1 cellular context compared by ENCODE assay signal in the genomic region with DNA sequence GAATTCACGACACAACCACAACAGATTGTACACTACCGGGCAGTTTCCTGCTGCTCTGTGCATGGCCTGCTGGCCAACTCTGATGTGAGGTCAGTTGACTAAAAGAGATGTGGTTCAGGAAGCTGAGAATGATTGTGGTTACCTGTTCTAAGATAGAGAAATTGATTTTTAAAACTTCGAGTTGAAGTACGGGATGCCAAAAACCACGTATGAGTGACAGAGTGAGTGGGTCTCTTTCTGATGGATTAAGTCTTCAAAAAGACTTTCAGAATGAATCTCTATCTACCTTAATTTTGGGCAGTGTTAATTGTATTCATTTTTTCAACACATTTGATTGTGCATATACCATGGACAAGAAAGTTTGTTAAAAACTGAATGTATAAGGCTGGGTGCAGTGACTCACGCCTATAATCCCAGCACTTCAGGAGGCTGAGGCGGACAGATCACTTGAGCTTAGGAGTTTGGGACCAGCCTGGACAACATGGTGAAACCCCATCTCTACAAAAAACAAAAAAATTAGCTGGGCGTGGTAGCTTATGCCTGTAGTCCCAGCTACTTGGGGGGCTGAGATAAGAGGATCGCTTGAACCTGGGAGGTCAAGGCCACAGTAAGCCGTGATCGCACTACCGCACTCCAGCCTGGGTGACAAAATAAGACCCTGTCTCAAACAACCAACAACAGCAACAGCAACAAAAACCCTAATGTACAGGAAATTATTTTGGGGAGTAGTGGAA.
TF ChIP-seq lines count a peak whose summit lies in the region.

No MANE protein-coding gene starts in this region.

TF ChIP-seq in K562, 482 proteins besides CTCF, POLR2A, EP300 and RAD21 (continued from another document and continues in another):
- TF ChIP-seq EHMT2 (IDR thresholded peaks at IDR 0.05) (peak; percentile 23; the same call in 1 of the 2 replicates), CBFA2T3 (IDR thresholded peaks at IDR 0.05) (peak; percentile 83), FOXK2 (conservative IDR thresholded peaks at IDR 0.05 in 1 of 2, IDR thresholded peaks at IDR 0.05 in 1 of 2; ENCODE audit: low read depth in 2 of 2) (peak in 1 of 2 experiments; percentile 25; a peak in 1 of 4 replicates), NR2C1 (IDR thresholded peaks at IDR 0.05) (no peak), NR2C1 (tag; IDR thresholded peaks at IDR 0.05) (peak; percentile 31; the same call in 1 of the 2 replicates), ZNF217 (CRISPR knock-in tag; IDR thresholded peaks at IDR 0.05) (no peak), DPF2 (IDR thresholded peaks at IDR 0.05) (peak; percentile 76), LEF1 (IDR thresholded peaks at IDR 0.05) (0 out of 2 replicates have a peak, but pooled peaks have one; percentile 21), TAL1 (IDR thresholded peaks at IDR 0.05) (peak; percentile 54; the same call in 1 of the 2 replicates), ETV1 (tag; conservative IDR thresholded peaks at IDR 0.05; ENCODE audit: low read depth) (peak; percentile 57; the same call in 1 of the 2 replicates), TEAD1 (CRISPR knock-in tag; IDR thresholded peaks at IDR 0.05) (0 out of 4 replicates have a peak, but pooled peaks of 1 of the 2 experiments have one; percentile 23), DMBX1 (CRISPR knock-in tag; IDR thresholded peaks at IDR 0.05; ENCODE audit: borderline replicate concordance) (0 out of 2 replicates have a peak, but pooled peaks have one; percentile 15), CREB1 (IDR thresholded peaks at IDR 0.05) (0 out of 2 replicates have a peak, but pooled peaks have one; percentile 11), CREB1 (CRISPR knock-in tag; IDR thresholded peaks at IDR 0.05) (no peak), PHF8 (IDR thresholded peaks at IDR 0.05; ENCODE audit: borderline replicate concordance, low read length) (no peak), JUND (IDR thresholded peaks at IDR 0.05; ENCODE audit: borderline replicate concordance, low read depth, low read length) (peak; percentile 1; the same call in 1 of the 2 replicates), JUND (tag; IDR thresholded peaks at IDR 0.05; ENCODE audit: borderline replicate concordance, low read depth, low read length) (peak; percentile 12; the same call in 2 of the 3 replicates), GATA2 (CRISPR knock-in tag; IDR thresholded peaks at IDR 0.05) (no peak), CXXC5 (CRISPR knock-in tag; IDR thresholded peaks at IDR 0.05) (peak; percentile 43; the same call in 1 of the 2 replicates), ZNF583 (CRISPR knock-in tag; IDR thresholded peaks at IDR 0.05) (peak; percentile 63; the same call in 1 of the 2 replicates), KDM1A (IDR thresholded peaks at IDR 0.05) (peak; percentile 69 to 81; a peak in 3 of 4 replicates), NFE2 (IDR thresholded peaks at IDR 0.05; ENCODE audit: low read depth) (peak; percentile 21), ZC3H4 (CRISPR knock-in tag; IDR thresholded peaks at IDR 0.05; ENCODE audit: borderline replicate concordance) (no peak), MIER1 (IDR thresholded peaks at IDR 0.05; ENCODE audit: low read depth) (no peak), ZNF316 (IDR thresholded peaks at IDR 0.05) (no peak), SIRT6 (IDR thresholded peaks at IDR 0.05; ENCODE audit: low read depth, low read length) (no peak), FOSL1 (tag; conservative IDR thresholded peaks at IDR 0.05) (peak; percentile 67), ESRRA (IDR thresholded peaks at IDR 0.05; ENCODE audit: borderline replicate concordance, low read depth) (peak; percentile 60; the same call in 1 of the 2 replicates), ADNP (tag; IDR thresholded peaks at IDR 0.05) (no peak), ARID1B (IDR thresholded peaks at IDR 0.05) (peak; percentile 80), MAFG (tag; conservative IDR thresholded peaks at IDR 0.05) (no peak), ELF2 (CRISPR knock-in tag; IDR thresholded peaks at IDR 0.05) (no peak), ETV6 (IDR thresholded peaks at IDR 0.05; ENCODE audit: borderline replicate concordance in 1 of 2, low read depth in 2 of 2, low read length in 1 of 2) (no peak), ETV6 (CRISPR knock-in tag; IDR thresholded peaks at IDR 0.05; ENCODE audit: borderline replicate concordance) (no peak), ZNF384 (IDR thresholded peaks at IDR 0.05; ENCODE audit: low read depth, low read length) (peak; percentile 50; the same call in 1 of the 2 replicates), ETV5 (CRISPR knock-in tag; IDR thresholded peaks at IDR 0.05; ENCODE audit: low read depth) (0 out of 2 replicates have a peak, but pooled peaks have one; percentile 39)
- TF ChIP-seq, protein P1, sequence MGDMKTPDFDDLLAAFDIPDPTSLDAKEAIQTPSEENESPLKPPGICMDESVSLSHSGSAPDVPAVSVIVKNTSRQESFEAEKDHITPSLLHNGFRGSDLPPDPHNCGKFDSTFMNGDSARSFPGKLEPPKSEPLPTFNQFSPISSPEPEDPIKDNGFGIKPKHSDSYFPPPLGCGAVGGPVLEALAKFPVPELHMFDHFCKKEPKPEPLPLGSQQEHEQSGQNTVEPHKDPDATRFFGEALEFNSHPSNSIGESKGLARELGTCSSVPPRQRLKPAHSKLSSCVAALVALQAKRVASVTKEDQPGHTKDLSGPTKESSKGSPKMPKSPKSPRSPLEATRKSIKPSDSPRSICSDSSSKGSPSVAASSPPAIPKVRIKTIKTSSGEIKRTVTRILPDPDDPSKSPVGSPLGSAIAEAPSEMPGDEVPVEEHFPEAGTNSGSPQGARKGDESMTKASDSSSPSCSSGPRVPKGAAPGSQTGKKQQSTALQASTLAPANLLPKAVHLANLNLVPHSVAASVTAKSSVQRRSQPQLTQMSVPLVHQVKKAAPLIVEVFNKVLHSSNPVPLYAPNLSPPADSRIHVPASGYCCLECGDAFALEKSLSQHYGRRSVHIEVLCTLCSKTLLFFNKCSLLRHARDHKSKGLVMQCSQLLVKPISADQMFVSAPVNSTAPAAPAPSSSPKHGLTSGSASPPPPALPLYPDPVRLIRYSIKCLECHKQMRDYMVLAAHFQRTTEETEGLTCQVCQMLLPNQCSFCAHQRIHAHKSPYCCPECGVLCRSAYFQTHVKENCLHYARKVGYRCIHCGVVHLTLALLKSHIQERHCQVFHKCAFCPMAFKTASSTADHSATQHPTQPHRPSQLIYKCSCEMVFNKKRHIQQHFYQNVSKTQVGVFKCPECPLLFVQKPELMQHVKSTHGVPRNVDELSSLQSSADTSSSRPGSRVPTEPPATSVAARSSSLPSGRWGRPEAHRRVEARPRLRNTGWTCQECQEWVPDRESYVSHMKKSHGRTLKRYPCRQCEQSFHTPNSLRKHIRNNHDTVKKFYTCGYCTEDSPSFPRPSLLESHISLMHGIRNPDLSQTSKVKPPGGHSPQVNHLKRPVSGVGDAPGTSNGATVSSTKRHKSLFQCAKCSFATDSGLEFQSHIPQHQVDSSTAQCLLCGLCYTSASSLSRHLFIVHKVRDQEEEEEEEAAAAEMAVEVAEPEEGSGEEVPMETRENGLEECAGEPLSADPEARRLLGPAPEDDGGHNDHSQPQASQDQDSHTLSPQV (IDR thresholded peaks at IDR 0.05): peak; percentile 80; the same call in 1 of the 2 replicates
- TF ChIP-seq, protein P2, sequence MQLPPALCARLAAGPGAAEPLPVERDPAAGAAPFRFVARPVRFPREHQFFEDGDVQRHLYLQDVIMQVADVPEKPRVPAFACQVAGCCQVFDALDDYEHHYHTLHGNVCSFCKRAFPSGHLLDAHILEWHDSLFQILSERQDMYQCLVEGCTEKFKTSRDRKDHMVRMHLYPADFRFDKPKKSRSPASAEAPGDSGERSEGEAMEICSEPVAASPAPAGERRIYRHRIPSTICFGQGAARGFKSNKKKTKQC (CRISPR knock-in tag; IDR thresholded peaks at IDR 0.05): no peak
- TF ChIP-seq, protein P3, sequence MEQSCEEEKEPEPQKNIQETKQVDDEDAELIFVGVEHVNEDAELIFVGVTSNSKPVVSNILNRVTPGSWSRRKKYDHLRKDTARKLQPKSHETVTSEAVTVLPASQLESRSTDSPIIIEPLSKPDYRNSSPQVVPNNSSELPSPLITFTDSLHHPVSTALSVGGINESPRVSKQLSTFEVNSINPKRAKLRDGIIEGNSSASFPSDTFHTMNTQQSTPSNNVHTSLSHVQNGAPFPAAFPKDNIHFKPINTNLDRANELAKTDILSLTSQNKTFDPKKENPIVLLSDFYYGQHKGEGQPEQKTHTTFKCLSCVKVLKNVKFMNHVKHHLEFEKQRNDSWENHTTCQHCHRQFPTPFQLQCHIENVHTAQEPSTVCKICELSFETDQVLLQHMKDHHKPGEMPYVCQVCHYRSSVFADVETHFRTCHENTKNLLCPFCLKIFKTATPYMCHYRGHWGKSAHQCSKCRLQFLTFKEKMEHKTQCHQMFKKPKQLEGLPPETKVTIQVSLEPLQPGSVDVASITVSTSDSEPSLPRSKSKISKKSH (CRISPR knock-in tag; IDR thresholded peaks at IDR 0.05): no peak
- TF ChIP-seq, protein P4, sequence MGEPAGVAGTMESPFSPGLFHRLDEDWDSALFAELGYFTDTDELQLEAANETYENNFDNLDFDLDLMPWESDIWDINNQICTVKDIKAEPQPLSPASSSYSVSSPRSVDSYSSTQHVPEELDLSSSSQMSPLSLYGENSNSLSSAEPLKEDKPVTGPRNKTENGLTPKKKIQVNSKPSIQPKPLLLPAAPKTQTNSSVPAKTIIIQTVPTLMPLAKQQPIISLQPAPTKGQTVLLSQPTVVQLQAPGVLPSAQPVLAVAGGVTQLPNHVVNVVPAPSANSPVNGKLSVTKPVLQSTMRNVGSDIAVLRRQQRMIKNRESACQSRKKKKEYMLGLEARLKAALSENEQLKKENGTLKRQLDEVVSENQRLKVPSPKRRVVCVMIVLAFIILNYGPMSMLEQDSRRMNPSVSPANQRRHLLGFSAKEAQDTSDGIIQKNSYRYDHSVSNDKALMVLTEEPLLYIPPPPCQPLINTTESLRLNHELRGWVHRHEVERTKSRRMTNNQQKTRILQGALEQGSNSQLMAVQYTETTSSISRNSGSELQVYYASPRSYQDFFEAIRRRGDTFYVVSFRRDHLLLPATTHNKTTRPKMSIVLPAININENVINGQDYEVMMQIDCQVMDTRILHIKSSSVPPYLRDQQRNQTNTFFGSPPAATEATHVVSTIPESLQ (CRISPR knock-in tag; IDR thresholded peaks at IDR 0.05): no peak
- TF ChIP-seq, protein P5, sequence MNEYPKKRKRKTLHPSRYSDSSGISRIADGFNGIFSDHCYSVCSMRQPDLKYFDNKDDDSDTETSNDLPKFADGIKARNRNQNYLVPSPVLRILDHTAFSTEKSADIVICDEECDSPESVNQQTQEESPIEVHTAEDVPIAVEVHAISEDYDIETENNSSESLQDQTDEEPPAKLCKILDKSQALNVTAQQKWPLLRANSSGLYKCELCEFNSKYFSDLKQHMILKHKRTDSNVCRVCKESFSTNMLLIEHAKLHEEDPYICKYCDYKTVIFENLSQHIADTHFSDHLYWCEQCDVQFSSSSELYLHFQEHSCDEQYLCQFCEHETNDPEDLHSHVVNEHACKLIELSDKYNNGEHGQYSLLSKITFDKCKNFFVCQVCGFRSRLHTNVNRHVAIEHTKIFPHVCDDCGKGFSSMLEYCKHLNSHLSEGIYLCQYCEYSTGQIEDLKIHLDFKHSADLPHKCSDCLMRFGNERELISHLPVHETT (CRISPR knock-in tag; conservative IDR thresholded peaks at IDR 0.05 in 1 of 2, IDR thresholded peaks at IDR 0.05 in 1 of 2): peak in 1 of 2 experiments; percentile 51; a peak in 1 of 4 replicates
- TF ChIP-seq, protein P6, sequence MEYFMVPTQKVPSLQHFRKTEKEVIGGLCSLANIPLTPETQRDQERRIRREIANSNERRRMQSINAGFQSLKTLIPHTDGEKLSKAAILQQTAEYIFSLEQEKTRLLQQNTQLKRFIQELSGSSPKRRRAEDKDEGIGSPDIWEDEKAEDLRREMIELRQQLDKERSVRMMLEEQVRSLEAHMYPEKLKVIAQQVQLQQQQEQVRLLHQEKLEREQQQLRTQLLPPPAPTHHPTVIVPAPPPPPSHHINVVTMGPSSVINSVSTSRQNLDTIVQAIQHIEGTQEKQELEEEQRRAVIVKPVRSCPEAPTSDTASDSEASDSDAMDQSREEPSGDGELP (CRISPR knock-in tag; IDR thresholded peaks at IDR 0.05; ENCODE audit: borderline replicate concordance): no peak
- TF ChIP-seq, protein P7, sequence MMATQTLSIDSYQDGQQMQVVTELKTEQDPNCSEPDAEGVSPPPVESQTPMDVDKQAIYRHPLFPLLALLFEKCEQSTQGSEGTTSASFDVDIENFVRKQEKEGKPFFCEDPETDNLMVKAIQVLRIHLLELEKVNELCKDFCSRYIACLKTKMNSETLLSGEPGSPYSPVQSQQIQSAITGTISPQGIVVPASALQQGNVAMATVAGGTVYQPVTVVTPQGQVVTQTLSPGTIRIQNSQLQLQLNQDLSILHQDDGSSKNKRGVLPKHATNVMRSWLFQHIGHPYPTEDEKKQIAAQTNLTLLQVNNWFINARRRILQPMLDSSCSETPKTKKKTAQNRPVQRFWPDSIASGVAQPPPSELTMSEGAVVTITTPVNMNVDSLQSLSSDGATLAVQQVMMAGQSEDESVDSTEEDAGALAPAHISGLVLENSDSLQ (IDR thresholded peaks at IDR 0.05): peak; percentile 80
- TF ChIP-seq, protein P8, sequence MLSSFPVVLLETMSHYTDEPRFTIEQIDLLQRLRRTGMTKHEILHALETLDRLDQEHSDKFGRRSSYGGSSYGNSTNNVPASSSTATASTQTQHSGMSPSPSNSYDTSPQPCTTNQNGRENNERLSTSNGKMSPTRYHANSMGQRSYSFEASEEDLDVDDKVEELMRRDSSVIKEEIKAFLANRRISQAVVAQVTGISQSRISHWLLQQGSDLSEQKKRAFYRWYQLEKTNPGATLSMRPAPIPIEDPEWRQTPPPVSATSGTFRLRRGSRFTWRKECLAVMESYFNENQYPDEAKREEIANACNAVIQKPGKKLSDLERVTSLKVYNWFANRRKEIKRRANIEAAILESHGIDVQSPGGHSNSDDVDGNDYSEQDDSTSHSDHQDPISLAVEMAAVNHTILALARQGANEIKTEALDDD (IDR thresholded peaks at IDR 0.05): peak; percentile 58
- TF ChIP-seq, protein P9, sequence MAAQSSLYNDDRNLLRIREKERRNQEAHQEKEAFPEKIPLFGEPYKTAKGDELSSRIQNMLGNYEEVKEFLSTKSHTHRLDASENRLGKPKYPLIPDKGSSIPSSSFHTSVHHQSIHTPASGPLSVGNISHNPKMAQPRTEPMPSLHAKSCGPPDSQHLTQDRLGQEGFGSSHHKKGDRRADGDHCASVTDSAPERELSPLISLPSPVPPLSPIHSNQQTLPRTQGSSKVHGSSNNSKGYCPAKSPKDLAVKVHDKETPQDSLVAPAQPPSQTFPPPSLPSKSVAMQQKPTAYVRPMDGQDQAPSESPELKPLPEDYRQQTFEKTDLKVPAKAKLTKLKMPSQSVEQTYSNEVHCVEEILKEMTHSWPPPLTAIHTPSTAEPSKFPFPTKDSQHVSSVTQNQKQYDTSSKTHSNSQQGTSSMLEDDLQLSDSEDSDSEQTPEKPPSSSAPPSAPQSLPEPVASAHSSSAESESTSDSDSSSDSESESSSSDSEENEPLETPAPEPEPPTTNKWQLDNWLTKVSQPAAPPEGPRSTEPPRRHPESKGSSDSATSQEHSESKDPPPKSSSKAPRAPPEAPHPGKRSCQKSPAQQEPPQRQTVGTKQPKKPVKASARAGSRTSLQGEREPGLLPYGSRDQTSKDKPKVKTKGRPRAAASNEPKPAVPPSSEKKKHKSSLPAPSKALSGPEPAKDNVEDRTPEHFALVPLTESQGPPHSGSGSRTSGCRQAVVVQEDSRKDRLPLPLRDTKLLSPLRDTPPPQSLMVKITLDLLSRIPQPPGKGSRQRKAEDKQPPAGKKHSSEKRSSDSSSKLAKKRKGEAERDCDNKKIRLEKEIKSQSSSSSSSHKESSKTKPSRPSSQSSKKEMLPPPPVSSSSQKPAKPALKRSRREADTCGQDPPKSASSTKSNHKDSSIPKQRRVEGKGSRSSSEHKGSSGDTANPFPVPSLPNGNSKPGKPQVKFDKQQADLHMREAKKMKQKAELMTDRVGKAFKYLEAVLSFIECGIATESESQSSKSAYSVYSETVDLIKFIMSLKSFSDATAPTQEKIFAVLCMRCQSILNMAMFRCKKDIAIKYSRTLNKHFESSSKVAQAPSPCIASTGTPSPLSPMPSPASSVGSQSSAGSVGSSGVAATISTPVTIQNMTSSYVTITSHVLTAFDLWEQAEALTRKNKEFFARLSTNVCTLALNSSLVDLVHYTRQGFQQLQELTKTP (IDR thresholded peaks at IDR 0.05; ENCODE audit: low read depth in 1 of 2, partially characterized antibody in 2 of 2): peak in 1 of 2 experiments; percentile 26
